ENCODE assay signal across 1 cellular context in the genomic region with DNA sequence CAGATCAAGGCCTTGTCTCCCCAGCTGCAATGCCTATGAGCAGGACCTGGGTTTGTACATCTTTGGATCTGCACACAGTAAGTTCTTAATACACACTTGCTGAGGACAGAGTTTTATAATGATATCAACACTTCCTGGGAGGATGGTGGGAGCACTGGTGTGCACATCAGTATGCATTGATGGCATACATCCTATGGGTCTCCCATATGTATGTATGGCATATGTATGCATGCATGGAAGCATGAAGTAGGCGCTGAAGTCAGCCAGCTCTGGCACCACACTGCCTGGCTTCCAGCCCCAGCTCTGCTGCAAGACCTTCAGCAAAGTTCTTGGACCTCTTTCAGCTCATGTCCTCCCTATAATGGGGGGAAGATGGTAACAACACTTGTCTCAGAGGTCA.
TF ChIP-seq lines count a peak whose summit lies in the region.

No MANE protein-coding gene starts in this region.

TF ChIP-seq in IMR-90, 13 proteins besides CTCF, POLR2A, EP300 and RAD21:
- TF ChIP-seq SMC3 (IDR thresholded peaks at IDR 0.05; ENCODE audit: low read depth, low read length): no peak
- no peak for TF ChIP-seq BHLHE40 (IDR thresholded peaks at IDR 0.05; ENCODE audit: low read depth, low read length)
- no peak for TF ChIP-seq FOS (IDR thresholded peaks at IDR 0.05; ENCODE audit: low read depth, low read length)
- no peak for TF ChIP-seq RCOR1 (IDR thresholded peaks at IDR 0.05; ENCODE audit: insufficient replicate concordance, low read length)
- TF ChIP-seq CHD1 (IDR thresholded peaks at IDR 0.05; ENCODE audit: low read depth, low read length): no peak
